In the genomic region with DNA sequence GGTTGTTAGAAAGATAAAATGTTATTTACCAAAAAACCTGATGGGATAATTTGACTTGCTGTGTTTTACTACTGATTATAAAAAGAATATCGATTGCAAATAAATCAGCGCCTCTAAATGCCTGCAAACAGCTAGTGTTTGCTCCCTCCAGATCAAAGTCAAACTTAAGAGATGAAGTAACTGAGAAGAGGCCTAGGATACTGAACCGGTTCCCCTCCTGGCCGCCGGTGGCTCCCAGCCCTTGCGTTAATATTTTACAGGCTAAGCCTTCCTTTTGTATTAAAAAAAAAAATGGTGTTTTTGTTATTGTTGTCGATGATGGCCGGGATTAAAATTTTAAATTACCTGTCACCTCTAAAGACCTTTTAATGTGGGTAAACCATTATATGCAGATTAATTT, we compare ENCODE assay signal across 25 cellular contexts. TPM values are rescaled to one million over a fixed set of nuclear protein-coding genes. Genes with fewer than 3 reads are reported as not detected.
DNase-seq lines count a peak whose midpoint lies in the region; ATAC-seq and TF ChIP-seq lines count a peak whose summit lies in the region.
"Had no signal": no experiment of that assay in that cellular context is flagged by ENCODE, and none has a peak within 500 bp of the region (broad histone marks: within the 10 kb centered on the region; RNA-seq: fewer than 3 reads in every experiment).

No MANE protein-coding gene starts in this region.

- H3K27ac ChIP-seq in sigmoid colon, result no peak overlapping the region
- H3K27ac ChIP-seq: heart left ventricle, RWPE1, thoracic aorta had no signal

- H3K4me3 ChIP-seq in adipocyte (ENCODE audit: low read length) (peak overlapping the region; percentile 89), sigmoid colon (no peak overlapping the region)
- H3K4me3 ChIP-seq: heart left ventricle had no signal

- H3K9me3 ChIP-seq in adipocyte (ENCODE audit: control insufficient read depth, low read length), result no peaks in the 10 kb centered on the region
- H3K9me3 ChIP-seq in sigmoid colon, result no peaks in the 10 kb centered on the region
- H3K9me3 ChIP-seq: heart left ventricle, thoracic aorta had no signal

- TF ChIP-seq CTCF in glutamatergic neuron (IDR thresholded peaks at IDR 0.05; ENCODE audit: partially characterized antibody, unreplicated experiment) (no peak), neural crest cell (conservative IDR thresholded peaks at IDR 0.05) (no peak), sigmoid colon (IDR thresholded peaks at IDR 0.05) (no peak)

- peaks cover 48% of the 10 kb centered on the region for H3K27me3 Mint-ChIP-seq in glutamatergic neuron (ENCODE audit: unreplicated experiment)
- H3K27me3 Mint-ChIP-seq in neural crest cell (ENCODE audit: low read depth), result peaks cover 81% of the 10 kb centered on the region

- H3K9me3 Mint-ChIP-seq in glutamatergic neuron (ENCODE audit: unreplicated experiment) (peaks cover 24% of the 10 kb centered on the region), neural crest cell (no peaks in the 10 kb centered on the region)
- H3K9me3 Mint-ChIP-seq: CD8-positive, alpha-beta T cell; natural killer cell treated with Interleukin-12 subunit alpha and Interleukin-12 subunit beta and Interleukin-15 and Interleukin-18, amount 100 ng/mL, for 72 hours had no signal

- no peak for TF ChIP-seq POLR2A in sigmoid colon (IDR thresholded peaks at IDR 0.05)

- H3K4me1 Mint-ChIP-seq in glutamatergic neuron (ENCODE audit: low read depth, unreplicated experiment), result peaks cover 19% of the 10 kb centered on the region
- H3K4me1 Mint-ChIP-seq in neural crest cell, result peaks cover 50% of the 10 kb centered on the region
- H3K4me1 Mint-ChIP-seq: central memory CD8-positive, alpha-beta T cell had no signal

- H3K4me1 ChIP-seq in adipocyte (ENCODE audit: control insufficient read depth, insufficient read depth, low read length) (peaks cover 12% of the 10 kb centered on the region), sigmoid colon (peaks cover 0 to 66% (median 49%) of the 10 kb centered on the region in 4 donors)

- H3K4me3 Mint-ChIP-seq in glutamatergic neuron (ENCODE audit: unreplicated experiment) (peak overlapping the region; percentile 97), neural crest cell (peak overlapping the region; percentile 97)
- H3K4me3 Mint-ChIP-seq: activated CD4-positive, alpha-beta T cell treated with anti-CD3 and anti-CD28 coated beads, Interleukin-2, amount 10 ng/mL, durations not matched to agents 24 days and 14 days; CD8-positive, alpha-beta T cell; central memory CD8-positive, alpha-beta T cell; HFFc6; natural killer cell treated with Interleukin-12 subunit alpha and Interleukin-12 subunit beta and Interleukin-15 and Interleukin-18, amount 100 ng/mL, for 72 hours had no signal

- WGBS in sigmoid colon, 2 donors, result 12 to 16% methylated on average over 8 of the region's 8 CpGs

- H3K36me3 ChIP-seq in adipocyte (ENCODE audit: control insufficient read depth, insufficient read depth, low read length, severe bottlenecking) (no peaks in the 10 kb centered on the region), sigmoid colon (no peaks in the 10 kb centered on the region)
- H3K36me3 ChIP-seq: heart left ventricle, thoracic aorta had no signal

- ATAC-seq in GM18498 (IDR thresholded peaks at IDR 0.05; ENCODE audit: unreplicated experiment), result no peak
- ATAC-seq: CD8-positive, alpha-beta T cell; heart left ventricle; natural killer cell treated with Interleukin-12 subunit alpha and Interleukin-12 subunit beta and Interleukin-15 and Interleukin-18, amount 100 ng/mL, for 72 hours had no signal

- peaks cover 15% of the 10 kb centered on the region for H3K36me3 Mint-ChIP-seq in glutamatergic neuron (ENCODE audit: unreplicated experiment)
- peaks cover 10% of the 10 kb centered on the region for H3K36me3 Mint-ChIP-seq in neural crest cell (ENCODE audit: low read depth)
- H3K36me3 Mint-ChIP-seq: CD8-positive, alpha-beta T cell had no signal

- no peak for TF ChIP-seq EP300 in sigmoid colon (IDR thresholded peaks at IDR 0.05)

- peak overlapping the region; percentile 91 for H3K9ac ChIP-seq in adipocyte (ENCODE audit: low read length)

- H3K27ac Mint-ChIP-seq in glutamatergic neuron (ENCODE audit: unreplicated experiment) (peak overlapping the region; percentile 62), neural crest cell (ENCODE audit: unreplicated experiment) (no peak overlapping the region)
- H3K27ac Mint-ChIP-seq: activated CD4-positive, alpha-beta T cell treated with anti-CD3 and anti-CD28 coated beads, Interleukin-2, amount 10 ng/mL, durations not matched to agents 24 days and 14 days; CD8-positive, alpha-beta T cell; HFFc6; natural killer cell treated with Interleukin-12 subunit alpha and Interleukin-12 subunit beta and Interleukin-15 and Interleukin-18, amount 100 ng/mL, for 72 hours had no signal

- intact Hi-C loops in sigmoid colon (cut with DNase I), result no loop called here

- H3K27me3 ChIP-seq in adipocyte (replicated peaks; ENCODE audit: control insufficient read depth, insufficient read depth, low read length) (peaks cover 3% of the 10 kb centered on the region), sigmoid colon (peaks cover 66 to 100% (median 93%) of the 10 kb centered on the region in 3 donors)

- peak; percentile 52 for DNase-seq in GM03348 (ENCODE audit: low spot score)
- DNase-seq in adipocyte (ENCODE audit: low read depth), result no peak
- no peak for DNase-seq in glutamatergic neuron
- DNase-seq in neural crest cell (ENCODE audit: low read depth, low spot score), result no peak
- no peak for DNase-seq in SW480 (ENCODE audit: low spot score)
- no peak for DNase-seq in stimulated activated CD4-positive, alpha-beta T cell treated with anti-CD3 and anti-CD28 coated beads, Interleukin-2, amount 100 ng/mL, for 48 hours
- DNase-seq in sigmoid colon, result no peak
- DNase-seq: ACHN; activated CD4-positive, alpha-beta T cell treated with anti-CD3 and anti-CD28 coated beads, Interleukin-2, amount 10 ng/mL, durations not matched to agents 24 days and 14 days; activated CD8-positive, alpha-beta memory T cell treated with anti-CD3 and anti-CD28 coated beads, Interleukin-2, amount 50 U/mL, for 4 hours; activated effector memory CD4-positive, alpha-beta T cell treated with anti-CD3 and anti-CD28 coated beads, Interleukin-2, amount 50 U/mL, for 16 hours; CD8-positive, alpha-beta T cell; DMS79; heart left ventricle; HFFc6; islet precursor cell; NCI-H1092 treated with DMSO at 0.1 percent for 48 hours; NCI-H2081 treated with DMSO at 0.1 percent for 48 hours had no signal

RNA-seq across cellular contexts. Expression of gene IRX1, which starts 2.6 kb away (rescaled TPM):
- total RNA-seq in glutamatergic neuron (ENCODE audit: unreplicated experiment) (69.3 TPM), neural crest cell (24.8 and 26.1 TPM in 2 replicates), sigmoid colon (not detected)
- not detected for polyA plus RNA-seq in sigmoid colon
- total RNA-seq: activated CD4-positive, alpha-beta T cell treated with anti-CD3 and anti-CD28 coated beads, Interleukin-2, amount 10 ng/mL, durations not matched to agents 24 days and 14 days; CD8-positive, alpha-beta T cell; fibroblast of lung; HFFc6; natural killer cell treated with Interleukin-12 subunit alpha and Interleukin-12 subunit beta and Interleukin-15 and Interleukin-18, amount 100 ng/mL, for 72 hours; NCI-H460 had no signal
- polyA plus RNA-seq: fibroblast of lung had no signal

Comparison
In these comparisons a context has a peak if more than half of its experiments do, and no peak if none do; other contexts are left out.
1. RNA of gene IRX1, which starts 2.6 kb away (total RNA-seq): 69.3 TPM in glutamatergic neuron (single experiment) and 24.8 to 26.1 TPM in neural crest cell; not detected in sigmoid colon; every median in the first group is over 10 times any median in the second.